ENCODE assay signal across 1 cellular context in genomic region chr20:62411479-62412193, GRCh38.
A peak's percentile ranks its signal among the peaks of the same experiment; 100 is the strongest.
TF ChIP-seq lines count a peak whose summit lies in the region.

No MANE protein-coding gene starts in this region.

TF ChIP-seq in HepG2, 621 proteins besides CTCF, POLR2A, EP300 and RAD21 (continues in another document):
- peak; percentile 62; the same call in 1 of the 2 replicates for TF ChIP-seq ISL2 (CRISPR knock-in tag; IDR thresholded peaks at IDR 0.05)
- TF ChIP-seq REST (IDR thresholded peaks at IDR 0.05; ENCODE audit: borderline replicate concordance in 1 of 2, low read depth in 1 of 2, low read length in 2 of 2) = no peak
- no peak for TF ChIP-seq MAFG (CRISPR knock-in tag; IDR thresholded peaks at IDR 0.05)
- TF ChIP-seq ZBTB21 (CRISPR knock-in tag; IDR thresholded peaks at IDR 0.05) = no peak; the same call in 1 of the 2 replicates
- peak; percentile 75 for TF ChIP-seq SNAPC2 (CRISPR knock-in tag; IDR thresholded peaks at IDR 0.05)
- TF ChIP-seq ZNF121 (CRISPR knock-in tag; IDR thresholded peaks at IDR 0.05) = peak; percentile 30; the same call in 1 of the 2 replicates
- TF ChIP-seq KMT2A (CRISPR knock-in tag; IDR thresholded peaks at IDR 0.05) = peak; percentile 58; the same call in 1 of the 2 replicates
- TF ChIP-seq PHF21A (CRISPR knock-in tag; IDR thresholded peaks at IDR 0.05) = peak; percentile 86; the same call in 1 of the 2 replicates
- TF ChIP-seq, protein P1, sequence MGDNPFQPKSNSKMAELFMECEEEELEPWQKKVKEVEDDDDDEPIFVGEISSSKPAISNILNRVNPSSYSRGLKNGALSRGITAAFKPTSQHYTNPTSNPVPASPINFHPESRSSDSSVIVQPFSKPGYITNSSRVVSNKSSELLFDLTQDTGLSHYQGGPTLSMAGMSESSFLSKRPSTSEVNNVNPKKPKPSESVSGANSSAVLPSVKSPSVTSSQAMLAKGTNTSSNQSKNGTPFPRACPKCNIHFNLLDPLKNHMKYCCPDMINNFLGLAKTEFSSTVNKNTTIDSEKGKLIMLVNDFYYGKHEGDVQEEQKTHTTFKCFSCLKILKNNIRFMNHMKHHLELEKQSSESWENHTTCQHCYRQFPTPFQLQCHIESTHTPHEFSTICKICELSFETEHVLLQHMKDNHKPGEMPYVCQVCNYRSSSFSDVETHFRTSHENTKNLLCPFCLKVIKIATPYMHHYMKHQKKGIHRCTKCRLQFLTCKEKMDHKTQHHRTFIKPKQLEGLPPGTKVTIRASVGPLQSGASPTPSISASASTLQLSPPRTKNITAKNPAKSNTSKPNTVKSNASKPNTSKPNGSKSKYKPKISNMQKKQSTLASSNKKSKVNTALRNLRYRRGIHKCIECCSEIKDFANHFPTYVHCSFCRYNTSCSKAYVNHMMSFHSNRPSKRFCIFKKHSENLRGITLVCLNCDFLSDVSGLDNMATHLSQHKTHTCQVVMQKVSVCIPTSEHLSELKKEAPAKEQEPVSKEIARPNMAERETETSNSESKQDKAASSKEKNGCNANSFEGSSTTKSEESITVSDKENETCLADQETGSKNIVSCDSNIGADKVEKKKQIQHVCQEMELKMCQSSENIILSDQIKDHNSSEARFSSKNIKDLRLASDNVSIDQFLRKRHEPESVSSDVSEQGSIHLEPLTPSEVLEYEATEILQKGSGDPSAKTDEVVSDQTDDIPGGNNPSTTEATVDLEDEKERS (CRISPR knock-in tag; IDR thresholded peaks at IDR 0.05) = no peak
- TF ChIP-seq U2AF2 (IDR thresholded peaks at IDR 0.05; ENCODE audit: low read depth, low read length) = no peak
- peak; percentile 50; the same call in 1 of the 2 replicates for TF ChIP-seq TFAP4 (IDR thresholded peaks at IDR 0.05; ENCODE audit: borderline replicate concordance, low read depth)
- peak; percentile 99 for TF ChIP-seq HNRNPL (IDR thresholded peaks at IDR 0.05; ENCODE audit: low read depth, low read length)
- no peak for TF ChIP-seq ZNF224 (CRISPR knock-in tag; IDR thresholded peaks at IDR 0.05)
- TF ChIP-seq ARHGAP35 (CRISPR knock-in tag; IDR thresholded peaks at IDR 0.05; ENCODE audit: borderline replicate concordance) = no peak
- TF ChIP-seq NFATC3 (CRISPR knock-in tag; IDR thresholded peaks at IDR 0.05) = peak; percentile 88; the same call in 1 of the 2 replicates
- TF ChIP-seq ZNF768 (CRISPR knock-in tag; IDR thresholded peaks at IDR 0.05) = peak; percentile 65; the same call in 1 of the 2 replicates
- no peak for TF ChIP-seq LRRFIP1 (CRISPR knock-in tag; conservative IDR thresholded peaks at IDR 0.05)
- TF ChIP-seq JARID2 (CRISPR knock-in tag; IDR thresholded peaks at IDR 0.05; ENCODE audit: insufficient replicate concordance) = peak; percentile 93
- TF ChIP-seq ZNF792 (CRISPR knock-in tag; IDR thresholded peaks at IDR 0.05) = peak; percentile 68; the same call in 1 of the 2 replicates
- TF ChIP-seq NFE2L1 (CRISPR knock-in tag; IDR thresholded peaks at IDR 0.05; ENCODE audit: borderline replicate concordance) = no peak; the same call in 1 of the 2 replicates
- TF ChIP-seq THRA (CRISPR knock-in tag; IDR thresholded peaks at IDR 0.05; ENCODE audit: borderline replicate concordance) = peak; percentile 77
- TF ChIP-seq ZNF891 (CRISPR knock-in tag; IDR thresholded peaks at IDR 0.05) = no peak
- TF ChIP-seq REPIN1 (CRISPR knock-in tag; IDR thresholded peaks at IDR 0.05; ENCODE audit: borderline replicate concordance, low read depth) = peak; percentile 57; the same call in 1 of the 2 replicates
- TF ChIP-seq ZNF773 (CRISPR knock-in tag; IDR thresholded peaks at IDR 0.05; ENCODE audit: borderline replicate concordance) = 0 out of 2 replicates have a peak, but pooled peaks have one; percentile 87
- TF ChIP-seq ZSCAN31 (CRISPR knock-in tag; IDR thresholded peaks at IDR 0.05; ENCODE audit: low read depth) = peak; percentile 78; the same call in 1 of the 2 replicates
- TF ChIP-seq KLF9 (CRISPR knock-in tag; IDR thresholded peaks at IDR 0.05; ENCODE audit: low read depth) = peak; percentile 65; the same call in 1 of the 2 replicates
- TF ChIP-seq ZNF30 (CRISPR knock-in tag; IDR thresholded peaks at IDR 0.05) = no peak
- no peak for TF ChIP-seq ZNF709 (CRISPR knock-in tag; IDR thresholded peaks at IDR 0.05)
- peak; percentile 46; the same call in 1 of the 2 replicates for TF ChIP-seq RXRB (CRISPR knock-in tag; IDR thresholded peaks at IDR 0.05; ENCODE audit: borderline replicate concordance)
- TF ChIP-seq ZNF772 (CRISPR knock-in tag; IDR thresholded peaks at IDR 0.05) = peak; percentile 85; the same call in 1 of the 2 replicates
- peak; percentile 75; the same call in 1 of the 2 replicates for TF ChIP-seq ELF3 (CRISPR knock-in tag; IDR thresholded peaks at IDR 0.05)
- TF ChIP-seq, protein P2, sequence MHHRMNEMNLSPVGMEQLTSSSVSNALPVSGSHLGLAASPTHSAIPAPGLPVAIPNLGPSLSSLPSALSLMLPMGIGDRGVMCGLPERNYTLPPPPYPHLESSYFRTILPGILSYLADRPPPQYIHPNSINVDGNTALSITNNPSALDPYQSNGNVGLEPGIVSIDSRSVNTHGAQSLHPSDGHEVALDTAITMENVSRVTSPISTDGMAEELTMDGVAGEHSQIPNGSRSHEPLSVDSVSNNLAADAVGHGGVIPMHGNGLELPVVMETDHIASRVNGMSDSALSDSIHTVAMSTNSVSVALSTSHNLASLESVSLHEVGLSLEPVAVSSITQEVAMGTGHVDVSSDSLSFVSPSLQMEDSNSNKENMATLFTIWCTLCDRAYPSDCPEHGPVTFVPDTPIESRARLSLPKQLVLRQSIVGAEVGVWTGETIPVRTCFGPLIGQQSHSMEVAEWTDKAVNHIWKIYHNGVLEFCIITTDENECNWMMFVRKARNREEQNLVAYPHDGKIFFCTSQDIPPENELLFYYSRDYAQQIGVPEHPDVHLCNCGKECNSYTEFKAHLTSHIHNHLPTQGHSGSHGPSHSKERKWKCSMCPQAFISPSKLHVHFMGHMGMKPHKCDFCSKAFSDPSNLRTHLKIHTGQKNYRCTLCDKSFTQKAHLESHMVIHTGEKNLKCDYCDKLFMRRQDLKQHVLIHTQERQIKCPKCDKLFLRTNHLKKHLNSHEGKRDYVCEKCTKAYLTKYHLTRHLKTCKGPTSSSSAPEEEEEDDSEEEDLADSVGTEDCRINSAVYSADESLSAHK (CRISPR knock-in tag; IDR thresholded peaks at IDR 0.05; ENCODE audit: borderline replicate concordance) = no peak
- TF ChIP-seq ZNF276 (CRISPR knock-in tag; IDR thresholded peaks at IDR 0.05; ENCODE audit: low read depth) = 0 out of 2 replicates have a peak, but pooled peaks have one; percentile 39
- peak; percentile 42 for TF ChIP-seq FOSL2 (CRISPR knock-in tag; IDR thresholded peaks at IDR 0.05)
